ENCODE assay signal across 8 cellular contexts in genomic region chr12:40226652-40227051, GRCh38. TPM values are rescaled to one million over a fixed set of nuclear protein-coding genes. Genes with fewer than 3 reads are reported as not detected.
DNase-seq lines count a peak whose midpoint lies in the region; ATAC-seq and TF ChIP-seq lines count a peak whose summit lies in the region.

No MANE protein-coding gene starts in this region.

- TF ChIP-seq POLR2A in Peyer's patch (IDR thresholded peaks at IDR 0.05): no peak
- no peak for TF ChIP-seq POLR2A in heart left ventricle (IDR thresholded peaks at IDR 0.05)

- peaks cover 17% of the 10 kb centered on the region for H3K4me1 Mint-ChIP-seq in activated CD8-positive, alpha-beta memory T cell treated with anti-CD3 and anti-CD28 coated beads, Interleukin-2, amount 10 ng/mL, durations not matched to agents 7 days and 5 days

- H3K27me3 Mint-ChIP-seq in activated CD8-positive, alpha-beta memory T cell treated with anti-CD3 and anti-CD28 coated beads, Interleukin-2, amount 10 ng/mL, durations not matched to agents 7 days and 5 days: peaks cover 29% of the 10 kb centered on the region

- H3K27ac ChIP-seq in Peyer's patch (peak overlapping the region; percentile 87 to 96 (median 90)), heart left ventricle (peak overlapping the region in 10 of 12 donors; percentile 67 to 98 (median 94)), thoracic aorta (peak overlapping the region; percentile 91 to 97)

- CTCF ChIA-PET in activated CD8-positive, alpha-beta memory T cell treated with anti-CD3 and anti-CD28 coated beads, Interleukin-2, amount 10 ng/mL, durations not matched to agents 7 days and 5 days (lab: Charles Lee): no interaction called here

- ATAC-seq in GM21528 (IDR thresholded peaks at IDR 0.05; ENCODE audit: low FRiP score, unreplicated experiment): peak; percentile 23
- peak; percentile 42 to 84 (median 74) for ATAC-seq in heart left ventricle
- peak; percentile 94 for ATAC-seq in thoracic aorta (ENCODE audit: insufficient number of reproducible peaks, low FRiP score, low read depth)
- no peak for ATAC-seq in activated CD8-positive, alpha-beta memory T cell treated with anti-CD3 and anti-CD28 coated beads, Interleukin-2, amount 10 ng/mL, durations not matched to agents 7 days and 5 days
- no peak for ATAC-seq in HG03442 (IDR thresholded peaks at IDR 0.05; ENCODE audit: unreplicated experiment)

- TF ChIP-seq CTCF in Peyer's patch (IDR thresholded peaks at IDR 0.05) (no peak), heart left ventricle (IDR thresholded peaks at IDR 0.05) (no peak), thoracic aorta (IDR thresholded peaks at IDR 0.05) (no peak)

- peak overlapping the region; percentile 53 to 77 (median 61) for H3K4me3 ChIP-seq in Peyer's patch
- peak overlapping the region in 11 of 12 donors; percentile 52 to 82 (median 71) for H3K4me3 ChIP-seq in heart left ventricle
- peak overlapping the region; percentile 96 for H3K4me3 ChIP-seq in thoracic aorta

- no peak overlapping the region for H3K4me3 Mint-ChIP-seq in activated CD8-positive, alpha-beta memory T cell treated with anti-CD3 and anti-CD28 coated beads, Interleukin-2, amount 10 ng/mL, durations not matched to agents 7 days and 5 days

- no peaks in the 10 kb centered on the region for H3K9me3 ChIP-seq in Peyer's patch
- peaks cover 0 to 4% (median 0%) of the 10 kb centered on the region in 12 donors for H3K9me3 ChIP-seq in heart left ventricle
- H3K9me3 ChIP-seq in thoracic aorta: no peaks in the 10 kb centered on the region

- no peaks in the 10 kb centered on the region for H3K27me3 ChIP-seq in Peyer's patch
- H3K27me3 ChIP-seq in heart left ventricle: no peaks in the 10 kb centered on the region
- no peaks in the 10 kb centered on the region for H3K27me3 ChIP-seq in thoracic aorta (replicated peaks; ENCODE audit: insufficient read depth)

- no peaks in the 10 kb centered on the region for H3K9me3 Mint-ChIP-seq in activated CD8-positive, alpha-beta memory T cell treated with anti-CD3 and anti-CD28 coated beads, Interleukin-2, amount 10 ng/mL, durations not matched to agents 7 days and 5 days (ENCODE audit: low read depth)

- intact Hi-C loops in heart left ventricle (cut with DNase I) (loop anchor here in 2 of 10 donors (10.0 kb wide), 2 partner anchors 72 to 602 kb away; a partner anchor contains a TSS), posterior vena cava (cut with DNase I) (no loop called here)

- H3K36me3 Mint-ChIP-seq in activated CD8-positive, alpha-beta memory T cell treated with anti-CD3 and anti-CD28 coated beads, Interleukin-2, amount 10 ng/mL, durations not matched to agents 7 days and 5 days: peaks cover 2% of the 10 kb centered on the region

- H3K27ac Mint-ChIP-seq in activated CD8-positive, alpha-beta memory T cell treated with anti-CD3 and anti-CD28 coated beads, Interleukin-2, amount 10 ng/mL, durations not matched to agents 7 days and 5 days: no peak overlapping the region

- H3K4me1 ChIP-seq in Peyer's patch (no peaks in the 10 kb centered on the region), heart left ventricle (peaks cover 0 to 64% (median 10%) of the 10 kb centered on the region in 12 donors), thoracic aorta (ENCODE audit: control insufficient read depth in 1 of 2, low read depth in 2 of 2) (peaks cover 11 to 23% of the 10 kb centered on the region in 2 donors)

- H3K36me3 ChIP-seq in Peyer's patch (no peaks in the 10 kb centered on the region), heart left ventricle (no peaks in the 10 kb centered on the region), thoracic aorta (no peaks in the 10 kb centered on the region)

- DNase-seq in Peyer's patch (peak in 2 of 3 donors; percentile 38 to 60), heart left ventricle (peak in 4 of 5 donors; percentile 35 to 61 (median 48)), thoracic aorta (ENCODE audit: low spot score) (peak; percentile 36), posterior vena cava (ENCODE audit: low spot score) (no peak)
- DNase-seq in NK-92 treated with Interleukin-12 subunit alpha and Interleukin-12 subunit beta, amount 100 ng/mL, for 24 hours (lab: John Stamatoyannopoulos, UW): no peak
- DNase-seq in activated CD8-positive, alpha-beta memory T cell treated with anti-CD3 and anti-CD28 coated beads, Interleukin-2, amount 10 ng/mL, durations not matched to agents 7 days and 5 days: no peak

- WGBS in heart left ventricle, 4 donors: 33 to 49% (median 37%) methylated on average over 4 of the region's 4 CpGs

RNA-seq across cellular contexts. Expression of gene LRRK2, which starts 1.9 kb away (rescaled TPM):
- total RNA-seq in Peyer's patch (10 to 100 TPM in 1 of 4 donors, 1 to 10 TPM in 3; 2.6 to 44.6 (median 4.9) TPM), heart left ventricle (10 to 100 TPM in 2 of 9 donors, 1 to 10 TPM in 7; 4.4 to 12.3 (median 6.4) TPM), thoracic aorta (10 to 100 TPM; 28.8 to 32.0 TPM), posterior vena cava (10 to 100 TPM; 21.2 to 24.4 TPM)
- polyA plus RNA-seq in heart left ventricle: 1 to 10 TPM in 1 of 2 donors, under 1 TPM in 1; 0.72 to 2.7 TPM
- total RNA-seq in activated CD8-positive, alpha-beta memory T cell treated with anti-CD3 and anti-CD28 coated beads, Interleukin-2, amount 10 ng/mL, durations not matched to agents 7 days and 5 days: under 1 TPM; 0.23 to 0.80 TPM

Comparison
In these comparisons a context has a peak if more than half of its experiments do, and no peak if none do; other contexts are left out.
1. ATAC-seq: peak in GM21528 (single experiment), heart left ventricle (4 of 4) and thoracic aorta (single experiment); none in activated CD8-positive, alpha-beta memory T cell treated with anti-CD3 and anti-CD28 coated beads, Interleukin-2, amount 10 ng/mL, durations not matched to agents 7 days and 5 days (single experiment) and HG03442 (single experiment).
2. DNase-seq: peak in Peyer's patch (2 of 3), heart left ventricle (4 of 5) and thoracic aorta (single experiment); none in NK-92 treated with Interleukin-12 subunit alpha and Interleukin-12 subunit beta, amount 100 ng/mL, for 24 hours (single experiment), activated CD8-positive, alpha-beta memory T cell treated with anti-CD3 and anti-CD28 coated beads, Interleukin-2, amount 10 ng/mL, durations not matched to agents 7 days and 5 days (single experiment) and posterior vena cava (single experiment).
3. Peak in every context shown above with its lines, with median percentiles within 50 percentile points of each other: H3K27ac ChIP-seq and H3K4me3 ChIP-seq.